8 cellular contexts compared by ENCODE assay signal in the genomic region with DNA sequence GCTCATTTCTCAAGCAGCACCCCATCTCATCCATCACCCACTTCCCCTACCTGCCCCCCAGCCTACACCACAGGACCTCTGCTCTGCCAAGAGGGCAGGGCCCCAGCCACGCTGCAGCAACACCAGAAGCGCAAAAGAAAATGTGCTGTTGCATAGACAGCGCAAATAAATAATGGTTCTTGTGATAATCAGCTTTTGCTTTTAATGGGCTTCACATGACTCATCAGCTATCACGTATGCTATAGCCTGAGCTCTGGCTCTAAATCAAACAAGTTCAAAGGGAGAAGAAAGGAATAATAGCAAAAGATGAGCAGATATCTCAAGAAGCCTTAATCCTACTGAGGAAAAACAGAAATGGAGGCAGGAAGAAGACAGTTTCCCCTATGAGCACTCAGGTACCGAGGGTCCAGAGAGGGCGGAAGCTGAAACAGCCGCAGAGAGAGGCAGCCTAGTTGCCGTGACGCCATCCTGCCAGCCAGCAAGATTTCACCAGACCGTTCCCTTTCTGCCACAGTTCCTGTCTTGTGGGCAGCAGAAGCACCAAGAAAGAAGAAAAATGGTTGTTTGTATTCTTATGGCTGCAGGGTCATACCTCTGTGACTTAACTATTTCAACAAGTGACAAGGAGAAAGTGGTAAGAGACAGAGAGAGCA. TPM values are rescaled to one million over a fixed set of nuclear protein-coding genes. Genes with fewer than 3 reads are reported as not detected.
DNase-seq lines count a peak whose midpoint lies in the region; ATAC-seq and TF ChIP-seq lines count a peak whose summit lies in the region.

No MANE protein-coding gene starts in this region.

- H3K9me3 ChIP-seq in DOHH2 (ENCODE audit: control insufficient read depth, insufficient read depth, low read length) (no peaks in the 10 kb centered on the region), left ventricle myocardium inferior (replicated peaks) (no peaks in the 10 kb centered on the region), breast epithelium (no peaks in the 10 kb centered on the region)

- no peaks in the 10 kb centered on the region for H3K9me2 ChIP-seq in DOHH2 (replicated peaks; ENCODE audit: control insufficient read depth, low read length)

- TF ChIP-seq CTCF in DOHH2 (IDR thresholded peaks at IDR 0.05; ENCODE audit: low read depth, low read length, poor library complexity, severe bottlenecking): no peak
- no peak for TF ChIP-seq CTCF in left ventricle myocardium inferior (IDR thresholded peaks at IDR 0.05; ENCODE audit: borderline replicate concordance)
- TF ChIP-seq CTCF in breast epithelium (IDR thresholded peaks at IDR 0.05): no peak

- H3K27ac ChIP-seq in DOHH2 (ENCODE audit: low read depth, low read length): no peak overlapping the region
- H3K27ac ChIP-seq in left ventricle myocardium inferior (replicated peaks): no peak overlapping the region
- H3K27ac ChIP-seq in breast epithelium: peak overlapping the region in 1 of 2 donors; percentile 40

- ATAC-seq in GM21786 (IDR thresholded peaks at IDR 0.05; ENCODE audit: unreplicated experiment): peak; percentile 98

- no peak for TF ChIP-seq POLR2A in breast epithelium (IDR thresholded peaks at IDR 0.05)

- H3K36me3 ChIP-seq in DOHH2 (ENCODE audit: control insufficient read depth, low read length): no peaks in the 10 kb centered on the region
- H3K36me3 ChIP-seq in left ventricle myocardium inferior: no peaks in the 10 kb centered on the region
- H3K36me3 ChIP-seq in breast epithelium: no peaks in the 10 kb centered on the region

- intact Hi-C loops in left ventricle myocardium inferior (cut with micrococcal nuclease): no loop called here
- intact Hi-C loops in breast epithelium (cut with DNase I; ENCODE audit: low total_unique reads): loop anchor here (2.0 kb wide), 1 partner anchor 13 kb away; no protein-coding TSS in a partner anchor

- peak overlapping the region; percentile 38 for H3K4me2 ChIP-seq in DOHH2 (ENCODE audit: low read length)

- H3K4me3 ChIP-seq in DOHH2 (ENCODE audit: low read length) (peak overlapping the region; percentile 29; the same call in 1 of the 2 replicates), left ventricle myocardium inferior (no peak overlapping the region), breast epithelium (no peak overlapping the region)

- DNase-seq in MV-4-11 (lab: John Stamatoyannopoulos, UW) (peak; percentile 79), left ventricle myocardium inferior (peak; percentile 25), mesenteric fat pad (ENCODE audit: low spot score) (no peak), breast epithelium (ENCODE audit: low spot score in 2 of 2) (no peak)
- DNase-seq in activated T-cell treated with anti-CD3 and anti-CD28 coated beads, Interleukin-2, amount 50 U/mL, for 1 hour: peak; percentile 74
- peak; percentile 36 to 40 for DNase-seq in stimulated activated CD8-positive, alpha-beta memory T cell treated with anti-CD3 and anti-CD28 coated beads, Interleukin-7, amount 100 ng/mL, for 1 hour (ENCODE audit: low read depth in 2 of 2)

- H3F3A ChIP-seq in DOHH2 (ENCODE audit: control insufficient read depth, insufficient read depth): no peaks in the 10 kb centered on the region

- no peaks in the 10 kb centered on the region for H4K20me1 ChIP-seq in DOHH2 (ENCODE audit: control insufficient read depth, insufficient read depth, low read depth, low read length)

- H3K79me2 ChIP-seq in DOHH2 (ENCODE audit: control insufficient read depth, low read length): no peaks in the 10 kb centered on the region

- peaks cover 11% of the 10 kb centered on the region for H3K4me1 ChIP-seq in DOHH2 (ENCODE audit: control insufficient read depth, low read length)
- H3K4me1 ChIP-seq in left ventricle myocardium inferior: no peaks in the 10 kb centered on the region
- H3K4me1 ChIP-seq in breast epithelium: no peaks in the 10 kb centered on the region

- H3K27me3 ChIP-seq in DOHH2 (ENCODE audit: control insufficient read depth, low read length): no peaks in the 10 kb centered on the region
- no peaks in the 10 kb centered on the region for H3K27me3 ChIP-seq in left ventricle myocardium inferior (ENCODE audit: low read depth)
- H3K27me3 ChIP-seq in breast epithelium: no peaks in the 10 kb centered on the region

RNA-seq across cellular contexts. Expression of a gene that starts 22.1 kb away (rescaled TPM):
- total RNA-seq in left ventricle myocardium inferior: 5.8 TPM
- 26.8 TPM for total RNA-seq in mesenteric fat pad
- total RNA-seq in breast epithelium: 10 to 100 TPM in 2 of 3 donors, 1 to 10 TPM in 1; 7.4 to 21.3 (median 18.3) TPM

RNA-seq across cellular contexts. Expression of a gene that starts 51.4 kb away (rescaled TPM):
- total RNA-seq in left ventricle myocardium inferior (7.6 TPM), mesenteric fat pad (10.1 TPM), breast epithelium (10 to 100 TPM; 11.8 to 15.0 (median 12.7) TPM)

RNA-seq across cellular contexts. Expression of a gene that starts 51.5 kb away (rescaled TPM):
- 2.8 TPM for total RNA-seq in left ventricle myocardium inferior
- total RNA-seq in mesenteric fat pad: 14.4 TPM
- 10 to 100 TPM; 11.0 to 18.1 (median 11.5) TPM for total RNA-seq in breast epithelium

Comparison
In these comparisons a context has a peak if more than half of its experiments do, and no peak if none do; other contexts are left out.
1. DNase-seq: peak in MV-4-11 (single experiment), activated T-cell treated with anti-CD3 and anti-CD28 coated beads, Interleukin-2, amount 50 U/mL, for 1 hour (single experiment), left ventricle myocardium inferior (single experiment) and stimulated activated CD8-positive, alpha-beta memory T cell treated with anti-CD3 and anti-CD28 coated beads, Interleukin-7, amount 100 ng/mL, for 1 hour (2 of 2); none in mesenteric fat pad (single experiment) and breast epithelium (0 of 2).